Comparison of ENCODE assay signal across 21 cellular contexts in the genomic region with DNA sequence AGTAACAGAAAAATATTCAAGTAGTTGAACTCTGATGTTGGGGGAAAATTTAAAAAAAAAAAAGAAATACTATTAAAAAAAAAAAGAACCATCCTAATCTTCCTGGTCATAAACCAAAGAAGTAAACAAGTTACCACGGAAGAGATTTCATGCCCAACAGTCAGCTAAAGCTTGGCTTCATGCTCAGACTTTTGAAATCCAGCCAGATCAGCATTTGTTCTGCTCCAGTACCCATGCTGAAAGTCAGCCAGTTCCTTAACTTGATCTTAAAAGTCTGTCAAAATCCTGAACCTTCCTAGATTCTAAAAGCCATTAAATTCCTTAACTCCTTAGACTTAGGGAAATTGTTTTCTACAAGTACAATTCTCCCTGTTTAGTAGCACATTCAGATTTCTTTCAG.
DNase-seq lines count a peak whose midpoint lies in the region; ATAC-seq and TF ChIP-seq lines count a peak whose summit lies in the region.
"Had no signal": no experiment of that assay in that cellular context is flagged by ENCODE, and none has a peak within 500 bp of the region (broad histone marks: within the 10 kb centered on the region; RNA-seq: fewer than 3 reads in every experiment).

No MANE protein-coding gene starts in this region.

- CTCF ChIA-PET in PC-3 (lab: Charles Lee) = no interaction called here

- no peak overlapping the region for H3K4me3 ChIP-seq in PC-3 (ENCODE audit: low read length)
- H3K4me3 ChIP-seq in thyroid gland (replicated peaks in 1 of 3) = no peak overlapping the region
- H3K4me3 ChIP-seq: ascending aorta, gastroesophageal sphincter, upper lobe of left lung had no signal

- H3F3A ChIP-seq in PC-3 (ENCODE audit: low read length, unreplicated experiment) = no peaks in the 10 kb centered on the region

- H3K27ac ChIP-seq in PC-3 (ENCODE audit: low read length) = no peak overlapping the region
- peak overlapping the region; percentile 36 to 69 (median 61) for H3K27ac ChIP-seq in thyroid gland
- H3K27ac ChIP-seq: ascending aorta, epithelial cell of prostate, gastroesophageal sphincter, upper lobe of left lung had no signal

- TF ChIP-seq CTCF in PC-3 (conservative IDR thresholded peaks at IDR 0.05; ENCODE audit: low read depth, low read length) = no peak
- no peak for TF ChIP-seq CTCF in thyroid gland (IDR thresholded peaks at IDR 0.05)

- ATAC-seq in PC-3 (peak; percentile 29; the same call in 1 of the 2 replicates), HG03457 (IDR thresholded peaks at IDR 0.05; ENCODE audit: unreplicated experiment) (no peak), GM19452 (IDR thresholded peaks at IDR 0.05; ENCODE audit: unreplicated experiment) (no peak)
- ATAC-seq: gastroesophageal sphincter; natural killer cell treated with Interleukin-12 subunit alpha and Interleukin-12 subunit beta and Interleukin-15 and Interleukin-18, amount 100 ng/mL, for 72 hours; Panc1 had no signal

- 7 to 12% methylated on average over 1 of the region's 1 CpG for WGBS in thyroid gland, 2 donors

- no peaks in the 10 kb centered on the region for H3K9me2 ChIP-seq in PC-3 (replicated peaks; ENCODE audit: low read length)

- no peak overlapping the region for H3K4me2 ChIP-seq in PC-3 (ENCODE audit: low read length)

- H3K36me3 ChIP-seq in PC-3 (ENCODE audit: low read depth, low read length) = no peaks in the 10 kb centered on the region
- H3K36me3 ChIP-seq in thyroid gland = no peaks in the 10 kb centered on the region
- H3K36me3 ChIP-seq: ascending aorta, gastroesophageal sphincter, upper lobe of left lung had no signal

- H3K79me2 ChIP-seq in PC-3 (ENCODE audit: low read length) = no peaks in the 10 kb centered on the region

- TF ChIP-seq POLR2A in thyroid gland (IDR thresholded peaks at IDR 0.05) = no peak

- no peak overlapping the region for H2AFZ ChIP-seq in PC-3 (ENCODE audit: low read length)

- POLR2A ChIA-PET in PC-3 (lab: Charles Lee; ENCODE audit: unreplicated experiment) = no interaction called here

- H3K27me3 ChIP-seq in PC-3 (ENCODE audit: low read length) (no peaks in the 10 kb centered on the region), thyroid gland (no peaks in the 10 kb centered on the region)
- H3K27me3 ChIP-seq: ascending aorta, gastroesophageal sphincter, upper lobe of left lung had no signal

- peak; percentile 36 for DNase-seq in NCI-H2171 treated with DMSO at 0.1 percent for 48 hours (lab: John Stamatoyannopoulos, UW)
- DNase-seq in NCI-H2171 (lab: John Stamatoyannopoulos, UW) = no peak
- peak; percentile 40 for DNase-seq in PC-3
- peak; percentile 19 for DNase-seq in inferior parietal cortex (ENCODE audit: extremely low spot score)
- peak; percentile 53 to 66 for DNase-seq in thyroid gland
- no peak for DNase-seq in activated gamma-delta T cell treated with Interleukin-2 at 50 U/mL for 16 hours
- DNase-seq: activated naive CD4-positive, alpha-beta T cell treated with anti-CD3 and anti-CD28 coated beads, Interleukin-2, amount 10 ng/mL, durations not matched to agents 7 days and 5 days; CD4-positive, alpha-beta T cell; mammary epithelial cell; NCI-H146; NCI-H526 treated with DMSO at 0.1 percent for 48 hours; retina; stimulated activated naive CD4-positive, alpha-beta T cell treated with Interleukin-2 at 50 U/mL for 16 hours; upper lobe of left lung had no signal

- H3K4me1 ChIP-seq in PC-3 (ENCODE audit: insufficient read depth, low read length) = no peaks in the 10 kb centered on the region
- H3K4me1 ChIP-seq in thyroid gland = no peaks in the 10 kb centered on the region
- H3K4me1 ChIP-seq: ascending aorta, gastroesophageal sphincter, upper lobe of left lung had no signal

- H4K20me1 ChIP-seq in PC-3 (ENCODE audit: low read length) = no peaks in the 10 kb centered on the region

- BruUV-seq in PC-3 (replicated peaks; lab: Mats Ljungman, UMichigan) = no TSS peak

- H3K9ac ChIP-seq in PC-3 (ENCODE audit: low read length) = no peak overlapping the region

- intact Hi-C loops in PC-3 (cut with micrococcal nuclease) = no loop called here
- intact Hi-C loops in thyroid gland (cut with DNase I) = no loop called here

- no peaks in the 10 kb centered on the region for H3K9me3 ChIP-seq in PC-3 (ENCODE audit: low read length)
- no peaks in the 10 kb centered on the region for H3K9me3 ChIP-seq in thyroid gland
- H3K9me3 ChIP-seq: ascending aorta, gastroesophageal sphincter, upper lobe of left lung had no signal

Comparison
In these comparisons a context has a peak if more than half of its experiments do, and no peak if none do; other contexts are left out.
1. DNase-seq: peak in NCI-H2171 treated with DMSO at 0.1 percent for 48 hours (single experiment), PC-3 (single experiment), inferior parietal cortex (single experiment) and thyroid gland (2 of 2); none in NCI-H2171 (single experiment) and activated gamma-delta T cell treated with Interleukin-2 at 50 U/mL for 16 hours (single experiment).